ENCODE assay signal across 12 cellular contexts in genomic region chr4:130747842-130748241, GRCh38.
A peak's percentile ranks its signal among the peaks of the same experiment; 100 is the strongest.
DNase-seq lines count a peak whose midpoint lies in the region; ATAC-seq and TF ChIP-seq lines count a peak whose summit lies in the region.
"Had no signal": no experiment of that assay in that cellular context is flagged by ENCODE, and none has a peak within 500 bp of the region (broad histone marks: within the 10 kb centered on the region; RNA-seq: fewer than 3 reads in every experiment).

No MANE protein-coding gene starts in this region.

- H3K27me3 ChIP-seq in neural progenitor cell: no peaks in the 10 kb centered on the region
- H3K27me3 ChIP-seq: upper lobe of right lung had no signal

- no peak for ATAC-seq in HG02759 (IDR thresholded peaks at IDR 0.05; ENCODE audit: unreplicated experiment)
- no peak for ATAC-seq in HG03095 (IDR thresholded peaks at IDR 0.05; ENCODE audit: unreplicated experiment)
- ATAC-seq: upper lobe of right lung had no signal

- H2AFZ ChIP-seq in neural progenitor cell (replicated peaks): no peak overlapping the region

- H3K36me3 ChIP-seq in neural progenitor cell: no peaks in the 10 kb centered on the region
- H3K36me3 ChIP-seq: upper lobe of right lung had no signal

- no peaks in the 10 kb centered on the region for H3K9me3 ChIP-seq in neural progenitor cell (ENCODE audit: low read depth)
- H3K9me3 ChIP-seq: upper lobe of right lung had no signal

- H3K27ac Mint-ChIP-seq in neural progenitor cell: no peak overlapping the region
- no peak overlapping the region for H3K27ac Mint-ChIP-seq in activated T-helper 2 cell treated with anti-CD3 and anti-CD28 coated beads, Interferon-gamma antibody, Interleukin-2, Interleukin-4, amounts not matched to agents 10 μg/mL and 5 μg/mL and 100 μg/mL, durations not matched to agents 14 hours and 24 hours and 36 hours
- H3K27ac Mint-ChIP-seq: T-helper 1 cell treated with Interleukin-12 subunit alpha and Interleukin-12 subunit beta and Interleukin-4 antibody, amounts not matched to agents 30 μg/mL and 1 μg/mL, for 36 hours had no signal

- H3K4me1 ChIP-seq in neural progenitor cell: no peaks in the 10 kb centered on the region
- H3K4me1 ChIP-seq: upper lobe of right lung had no signal

- no peaks in the 10 kb centered on the region for H3F3A ChIP-seq in neural progenitor cell (ENCODE audit: low read depth)

- no peak overlapping the region for H3K4me3 ChIP-seq in LNCaP clone FGC (ENCODE audit: low read depth, low read length)
- H3K4me3 ChIP-seq in neural progenitor cell: no peak overlapping the region
- H3K4me3 ChIP-seq: upper lobe of right lung had no signal

- no peak overlapping the region for H3K4me2 ChIP-seq in neural progenitor cell

- H3K27me3 Mint-ChIP-seq in neural progenitor cell (ENCODE audit: insufficient read depth, low read depth): no peaks in the 10 kb centered on the region
- H3K27me3 Mint-ChIP-seq in activated T-helper 2 cell treated with anti-CD3 and anti-CD28 coated beads, Interferon-gamma antibody, Interleukin-2, Interleukin-4, amounts not matched to agents 10 μg/mL and 5 μg/mL and 100 μg/mL, durations not matched to agents 14 hours and 24 hours and 36 hours (ENCODE audit: low read depth): no peaks in the 10 kb centered on the region

- H4K20me1 ChIP-seq in neural progenitor cell (ENCODE audit: low read depth): no peaks in the 10 kb centered on the region

- intact Hi-C loops in activated T-helper 2 cell treated with anti-CD3 and anti-CD28 coated beads, Interferon-gamma antibody, Interleukin-2, Interleukin-4, amounts not matched to agents 10 μg/mL and 5 μg/mL and 100 μg/mL, durations not matched to agents 14 hours and 24 hours and 36 hours (cut with micrococcal nuclease): no loop called here

- no peaks in the 10 kb centered on the region for H3K36me3 Mint-ChIP-seq in neural progenitor cell
- H3K36me3 Mint-ChIP-seq in activated T-helper 2 cell treated with anti-CD3 and anti-CD28 coated beads, Interferon-gamma antibody, Interleukin-2, Interleukin-4, amounts not matched to agents 10 μg/mL and 5 μg/mL and 100 μg/mL, durations not matched to agents 14 hours and 24 hours and 36 hours (ENCODE audit: low read depth): no peaks in the 10 kb centered on the region

- H3K27ac ChIP-seq in neural progenitor cell: no peak overlapping the region
- H3K27ac ChIP-seq: upper lobe of right lung had no signal

- DNase-seq in NCI-H2107 treated with DMSO at 0.1 percent for 48 hours (lab: John Stamatoyannopoulos, UW; ENCODE audit: unreplicated experiment) (peak; percentile 1), NCI-H2107 (lab: John Stamatoyannopoulos, UW) (no peak), LNCaP clone FGC (ENCODE audit: low read depth) (no peak), amniotic epithelial cell (ENCODE audit: low read depth) (peak; percentile 13), neural progenitor cell (ENCODE audit: low spot score) (no peak)
- no peak for DNase-seq in activated T-helper 2 cell treated with anti-CD3 and anti-CD28 coated beads, Interferon-gamma antibody, Interleukin-2, Interleukin-4, amounts not matched to agents 10 μg/mL and 5 μg/mL and 100 μg/mL, durations not matched to agents 14 hours and 24 hours and 36 hours (ENCODE audit: low spot score)
- DNase-seq: activated T-cell treated with anti-CD3 and anti-CD28 coated beads, Interleukin-2, amount 50 U/mL, for 48 hours; NCI-H2029; upper lobe of right lung had no signal

- TF ChIP-seq CTCF in LNCaP clone FGC (IDR thresholded peaks at IDR 0.05; ENCODE audit: control insufficient read depth, extremely low read depth, insufficient read depth): peak; percentile 35
- peak; percentile 57 for TF ChIP-seq CTCF in neural progenitor cell (IDR thresholded peaks at IDR 0.05)

- H3K9ac ChIP-seq in neural progenitor cell: no peak overlapping the region

- H3K9me3 Mint-ChIP-seq in neural progenitor cell: no peaks in the 10 kb centered on the region
- H3K9me3 Mint-ChIP-seq in activated T-helper 2 cell treated with anti-CD3 and anti-CD28 coated beads, Interferon-gamma antibody, Interleukin-2, Interleukin-4, amounts not matched to agents 10 μg/mL and 5 μg/mL and 100 μg/mL, durations not matched to agents 14 hours and 24 hours and 36 hours: no peaks in the 10 kb centered on the region
- H3K9me3 Mint-ChIP-seq: T-helper 1 cell treated with Interleukin-12 subunit alpha and Interleukin-12 subunit beta and Interleukin-4 antibody, amounts not matched to agents 30 μg/mL and 1 μg/mL, for 36 hours had no signal

- no peaks in the 10 kb centered on the region for H3K4me1 Mint-ChIP-seq in neural progenitor cell
- H3K4me1 Mint-ChIP-seq in activated T-helper 2 cell treated with anti-CD3 and anti-CD28 coated beads, Interferon-gamma antibody, Interleukin-2, Interleukin-4, amounts not matched to agents 10 μg/mL and 5 μg/mL and 100 μg/mL, durations not matched to agents 14 hours and 24 hours and 36 hours (ENCODE audit: low read depth): no peaks in the 10 kb centered on the region

- no peak overlapping the region for H3K4me3 Mint-ChIP-seq in neural progenitor cell
- no peak overlapping the region for H3K4me3 Mint-ChIP-seq in activated T-helper 2 cell treated with anti-CD3 and anti-CD28 coated beads, Interferon-gamma antibody, Interleukin-2, Interleukin-4, amounts not matched to agents 10 μg/mL and 5 μg/mL and 100 μg/mL, durations not matched to agents 14 hours and 24 hours and 36 hours (ENCODE audit: low read depth)
- H3K4me3 Mint-ChIP-seq: T-helper 1 cell treated with Interleukin-12 subunit alpha and Interleukin-12 subunit beta and Interleukin-4 antibody, amounts not matched to agents 30 μg/mL and 1 μg/mL, for 36 hours had no signal

- no peaks in the 10 kb centered on the region for H3K79me2 ChIP-seq in neural progenitor cell (ENCODE audit: low read depth)

Comparison
In these comparisons a context has a peak if more than half of its experiments do, and no peak if none do; other contexts are left out.
1. DNase-seq: peak in NCI-H2107 treated with DMSO at 0.1 percent for 48 hours (single experiment) and amniotic epithelial cell (single experiment); none in NCI-H2107 (single experiment), LNCaP clone FGC (single experiment), neural progenitor cell (single experiment) and activated T-helper 2 cell treated with anti-CD3 and anti-CD28 coated beads, Interferon-gamma antibody, Interleukin-2, Interleukin-4, amounts not matched to agents 10 μg/mL and 5 μg/mL and 100 μg/mL, durations not matched to agents 14 hours and 24 hours and 36 hours (single experiment).